ENCODE assay signal across 18 cellular contexts in genomic region chr16:84879569-84880487, GRCh38.
DNase-seq lines count a peak whose midpoint lies in the region; ATAC-seq, FAIRE-seq and TF ChIP-seq lines count a peak whose summit lies in the region.
"Had no signal": no experiment of that assay in that cellular context is flagged by ENCODE, and none has a peak within 500 bp of the region (broad histone marks: within the 10 kb centered on the region; RNA-seq: fewer than 3 reads in every experiment).

No MANE protein-coding gene starts in this region.

- TF ChIP-seq CTCF in endothelial cell of umbilical vein (IDR thresholded peaks at IDR 0.05; ENCODE audit: extremely low read depth in 1 of 2, insufficient read depth in 1 of 2, low read depth in 1 of 2, low read length in 2 of 2) = no peak

- in situ Hi-C loops in Caki2 (cut with HindIII; ENCODE audit: low pct_unique_long_range_greater_than_20kb, low sequenced_read_pairs) = no loop called here

- H4K20me1 ChIP-seq in endothelial cell of umbilical vein (replicated peaks; ENCODE audit: control insufficient read depth, extremely low read depth, insufficient read depth, low read length) = no peaks in the 10 kb centered on the region

- intact Hi-C loops in endothelial cell of umbilical vein (cut with micrococcal nuclease) = no loop called here

- FAIRE-seq in HTR-8/SVneo (lab: Jason Lieb, UNC) (no peak), endothelial cell of umbilical vein (lab: Jason Lieb, UNC) (no peak)

- BruUV-seq in endothelial cell of umbilical vein (replicated peaks; lab: Mats Ljungman, UMichigan) = no TSS peak

- no peaks in the 10 kb centered on the region for H3K79me2 ChIP-seq in endothelial cell of umbilical vein (ENCODE audit: control insufficient read depth, insufficient read depth, low read length)

- POLR2A ChIA-PET in endothelial cell of umbilical vein (lab: Charles Lee) = no interaction called here

- no peak overlapping the region for H3K27ac ChIP-seq in endothelial cell of umbilical vein (ENCODE audit: insufficient read depth, low read depth, low read length)
- H3K27ac ChIP-seq: colonic mucosa had no signal

- DNase-seq in Caki2 (ENCODE audit: low read depth) (peak; percentile 60), HTR-8/SVneo (ENCODE audit: insufficient read length, low spot score) (peak; percentile 64), endothelial cell of umbilical vein (ENCODE audit: low read depth, low spot score) (peak; percentile 18), nucleus accumbens (lab: John Stamatoyannopoulos, UW) (no peak), MG63 (no peak), mesenteric fat pad (ENCODE audit: low spot score) (no peak)
- DNase-seq: activated CD8-positive, alpha-beta T cell treated with anti-CD3 and anti-CD28 coated beads for 36 hours; amygdala; colonic mucosa; H9; NCI-H2029; NCI-H526 treated with DMSO at 0.1 percent for 48 hours; SHP77 treated with DMSO at 0.1 percent for 48 hours; stimulated activated naive CD8-positive, alpha-beta T cell treated with anti-CD3 and anti-CD28 coated beads, Interleukin-15, amount 100 ng/mL, for 72 hours; T-helper 9 cell had no signal

- no peak overlapping the region for H3K4me3 ChIP-seq in endothelial cell of umbilical vein (replicated peaks in 1 of 3; ENCODE audit: insufficient read depth in 1 of 3, low read depth in 1 of 3, low read length in 3 of 3)
- no peak overlapping the region for H3K4me3 ChIP-seq in mucosa of stomach (ENCODE audit: low read length)
- H3K4me3 ChIP-seq in MG63 = no peak overlapping the region
- H3K4me3 ChIP-seq: colonic mucosa had no signal

- H3K9ac ChIP-seq in endothelial cell of umbilical vein (replicated peaks; ENCODE audit: extremely low read depth, insufficient read depth, low read length) (no peak overlapping the region), mucosa of stomach (ENCODE audit: low read length) (peak overlapping the region; percentile 18)

- no peaks in the 10 kb centered on the region for H3K9me1 ChIP-seq in endothelial cell of umbilical vein (replicated peaks; ENCODE audit: control insufficient read depth, extremely low read depth, insufficient read depth, low read length)

- H3K9me3 ChIP-seq in endothelial cell of umbilical vein (replicated peaks; ENCODE audit: control insufficient read depth, insufficient read depth, low read length) (no peaks in the 10 kb centered on the region), mucosa of stomach (ENCODE audit: control insufficient read depth, low read length) (no peaks in the 10 kb centered on the region), MG63 (no peaks in the 10 kb centered on the region)
- H3K9me3 ChIP-seq: colonic mucosa had no signal

- peak overlapping the region; percentile 47 for H2AFZ ChIP-seq in endothelial cell of umbilical vein (ENCODE audit: low read depth, low read length)

- no peak overlapping the region for H3K4me2 ChIP-seq in endothelial cell of umbilical vein (ENCODE audit: insufficient read depth, low read length)

- no peak for ATAC-seq in HG02840 (IDR thresholded peaks at IDR 0.05; ENCODE audit: low FRiP score, unreplicated experiment)
- ATAC-seq: activated CD8-positive, alpha-beta T cell treated with anti-CD3 and anti-CD28 coated beads for 36 hours; activated T-helper 17 cell treated with anti-CD3 and anti-CD28 coated beads, Interleukin-2, amount 50 U/mL, for 72 hours; stimulated activated naive CD8-positive, alpha-beta T cell treated with anti-CD3 and anti-CD28 coated beads, Interleukin-15, amount 100 ng/mL, for 72 hours had no signal

- CTCF ChIA-PET in endothelial cell of umbilical vein (lab: Charles Lee) = no interaction called here

- peaks cover 10% of the 10 kb centered on the region for H3K4me1 ChIP-seq in endothelial cell of umbilical vein (ENCODE audit: control insufficient read depth, extremely low read depth, insufficient read depth, low read length)
- H3K4me1 ChIP-seq in mucosa of stomach (ENCODE audit: control insufficient read depth, insufficient read depth, low read length) = peaks cover 39% of the 10 kb centered on the region
- H3K4me1 ChIP-seq: colonic mucosa had no signal

- dilution Hi-C loops in endothelial cell of umbilical vein (cut with MboI; ENCODE audit: extremely low pct_ligation_motif_present, low sequenced_read_pairs) = no loop called here

- no peak for TF ChIP-seq POLR2A in endothelial cell of umbilical vein (IDR thresholded peaks at IDR 0.05; ENCODE audit: low read depth, low read length)

- H3K36me3 ChIP-seq in endothelial cell of umbilical vein (ENCODE audit: control insufficient read depth in 2 of 2, extremely low read depth in 1 of 2, insufficient read depth in 2 of 2, low read length in 2 of 2) (no peaks in the 10 kb centered on the region), mucosa of stomach (ENCODE audit: control insufficient read depth, insufficient read depth, low read length) (no peaks in the 10 kb centered on the region), MG63 (no peaks in the 10 kb centered on the region)
- H3K36me3 ChIP-seq: colonic mucosa had no signal

- H3K27me3 ChIP-seq in endothelial cell of umbilical vein (ENCODE audit: control insufficient read depth in 2 of 2, insufficient read depth in 2 of 2, low read length in 2 of 2) = no peaks in the 10 kb centered on the region
- H3K27me3 ChIP-seq in mucosa of stomach (ENCODE audit: control insufficient read depth, insufficient read depth, low read length) = no peaks in the 10 kb centered on the region
- H3K27me3 ChIP-seq in MG63 = no peaks in the 10 kb centered on the region
- H3K27me3 ChIP-seq: colonic mucosa had no signal

TF ChIP-seq in endothelial cell of umbilical vein, 7 proteins besides CTCF, POLR2A, EP300 and RAD21:
- TF ChIP-seq MAX (IDR thresholded peaks at IDR 0.05; ENCODE audit: insufficient read depth, insufficient read length) (no peak), JUN (IDR thresholded peaks at IDR 0.05; ENCODE audit: borderline replicate concordance, insufficient read depth, insufficient read length, low read depth) (no peak), FOS (IDR thresholded peaks at IDR 0.05; ENCODE audit: borderline replicate concordance, insufficient read depth, low read length) (peak; percentile 19), EZH2 (IDR thresholded peaks at IDR 0.05; ENCODE audit: borderline replicate concordance, low read depth, low read length, severe bottlenecking) (no peak), MYC (IDR thresholded peaks at IDR 0.05; ENCODE audit: low read depth, low read length) (no peak), POLR2AphosphoS5 (IDR thresholded peaks at IDR 0.05; ENCODE audit: insufficient read depth, low read depth, low read length) (no peak), GATA2 (IDR thresholded peaks at IDR 0.05; ENCODE audit: insufficient read depth, insufficient read length, low read depth, low read length) (peak; percentile 75)

Comparison
In these comparisons a context has a peak if more than half of its experiments do, and no peak if none do; other contexts are left out.
1. DNase-seq: peak in Caki2 (single experiment), HTR-8/SVneo (single experiment) and endothelial cell of umbilical vein (single experiment); none in nucleus accumbens (0 of 56), MG63 (single experiment) and mesenteric fat pad (single experiment).